ENCODE assay signal across 12 cellular contexts in the genomic region with DNA sequence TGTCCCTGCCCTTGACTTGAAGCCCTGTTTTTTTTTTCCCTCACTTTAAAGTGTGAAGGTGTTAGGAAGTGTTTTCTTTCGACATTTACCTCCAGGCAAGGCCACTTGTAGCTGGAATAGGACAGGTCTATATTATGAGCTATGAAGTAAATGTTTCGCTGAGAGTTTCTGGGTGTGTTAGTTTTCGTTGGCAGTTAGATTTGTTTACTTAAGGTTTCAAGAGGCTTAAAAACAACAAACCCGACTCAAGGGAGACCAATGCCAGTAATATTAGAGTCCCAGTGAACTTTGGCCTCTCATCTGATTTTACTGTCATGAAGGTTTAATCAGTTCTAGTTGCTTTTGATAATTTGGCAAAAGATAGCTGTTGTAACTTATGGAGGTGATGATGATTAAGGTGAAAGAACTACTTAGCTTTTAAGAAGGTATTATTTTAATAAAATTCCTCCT. TPM values are rescaled to one million over a fixed set of nuclear protein-coding genes. Genes with fewer than 3 reads are reported as not detected.
DNase-seq lines count a peak whose midpoint lies in the region; ATAC-seq and TF ChIP-seq lines count a peak whose summit lies in the region.
"Had no signal": no experiment of that assay in that cellular context is flagged by ENCODE, and none has a peak within 500 bp of the region (broad histone marks: within the 10 kb centered on the region; RNA-seq: fewer than 3 reads in every experiment).

No MANE protein-coding gene starts in this region.

- TF ChIP-seq EP300 in stomach (IDR thresholded peaks at IDR 0.05): no peak

- H3K9me3 ChIP-seq in stomach (no peaks in the 10 kb centered on the region), testis (no peaks in the 10 kb centered on the region)
- H3K9me3 ChIP-seq: heart right ventricle, ovary had no signal

- H3K27me3 ChIP-seq in stomach (no peaks in the 10 kb centered on the region), testis (no peaks in the 10 kb centered on the region)
- H3K27me3 ChIP-seq: heart right ventricle, ovary had no signal

- H3K4me3 ChIP-seq in stomach (no peak overlapping the region), testis (no peak overlapping the region)
- H3K4me3 ChIP-seq: heart right ventricle, ovary had no signal

- DNase-seq in NCI-H1105 treated with DMSO at 0.1 percent for 48 hours (lab: John Stamatoyannopoulos, UW): peak; percentile 56
- peak; percentile 56 for DNase-seq in SHP77 treated with DMSO at 0.1 percent for 48 hours (lab: John Stamatoyannopoulos, UW)
- peak; percentile 44 for DNase-seq in fibroblast of the conjunctiva (ENCODE audit: low read depth)
- no peak for DNase-seq in stomach
- no peak for DNase-seq in COLO829 (ENCODE audit: low spot score)
- no peak for DNase-seq in RKO (ENCODE audit: low spot score)
- DNase-seq in testis: no peak
- DNase-seq: activated CD4-positive, CD25-positive, alpha-beta regulatory T cell; heart right ventricle; NCI-H524; ovary had no signal

- no peak for TF ChIP-seq CTCF in stomach (IDR thresholded peaks at IDR 0.05)
- no peak for TF ChIP-seq CTCF in testis (IDR thresholded peaks at IDR 0.05)

- no peak for ATAC-seq in GM18505 (IDR thresholded peaks at IDR 0.05; ENCODE audit: unreplicated experiment)

- H3K4me1 ChIP-seq in stomach (peaks cover 28 to 73% (median 50%) of the 10 kb centered on the region in 4 donors), testis (peaks cover 4% of the 10 kb centered on the region)

- no peaks in the 10 kb centered on the region for H3K36me3 ChIP-seq in stomach
- no peaks in the 10 kb centered on the region for H3K36me3 ChIP-seq in testis (ENCODE audit: low read depth, missing control alignments)
- H3K36me3 ChIP-seq: heart right ventricle, ovary had no signal

- TF ChIP-seq POLR2A in stomach (IDR thresholded peaks at IDR 0.05) (no peak), GM18505 (IDR thresholded peaks at IDR 0.05; ENCODE audit: borderline replicate concordance, extremely low read depth, insufficient read depth, insufficient read length) (no peak), testis (IDR thresholded peaks at IDR 0.05) (no peak)

- 11 to 25% (median 18%) methylated on average over 4 of the region's 4 CpGs for WGBS in stomach, 5 donors
- 42 to 49% methylated on average over 4 of the region's 4 CpGs for WGBS in testis, 2 donors

- H3K27ac ChIP-seq in stomach (peak overlapping the region; percentile 64 to 89 (median 84)), testis (no peak overlapping the region)
- H3K27ac ChIP-seq: heart right ventricle, ovary had no signal

- intact Hi-C loops in stomach (cut with DNase I; ENCODE audit: low total_unique reads) (no loop called here), testis (cut with DNase I; ENCODE audit: low total_unique reads) (no loop called here)

RNA-seq across cellular contexts. Expression of a gene that starts 25.2 kb away (rescaled TPM):
- total RNA-seq in stomach (10 to 100 TPM; 17.5 to 81.9 (median 52.3) TPM), testis (10 to 100 TPM; 14.9 to 16.0 TPM)
- polyA plus RNA-seq in stomach (10 to 100 TPM in 1 of 3 donors, 1 to 10 TPM in 2; 4.4 to 12.5 (median 7.3) TPM), testis (ENCODE audit: insufficient read depth, low read depth, low replicate concordance) (9.2 TPM)

RNA-seq across cellular contexts. Expression of a gene that starts 42.2 kb away (rescaled TPM):
- total RNA-seq in stomach (10 to 100 TPM in 3 of 5 donors, 1 to 10 TPM in 2; 4.7 to 55.1 (median 17.4) TPM), testis (10 to 100 TPM; 30.6 to 30.9 TPM)
- polyA plus RNA-seq in stomach (10 to 100 TPM in 2 of 3 donors, 1 to 10 TPM in 1; 7.5 to 12.4 (median 11.4) TPM), testis (ENCODE audit: insufficient read depth, low read depth, low replicate concordance) (28.2 TPM)

Comparison
In these comparisons a context has a peak if more than half of its experiments do, and no peak if none do; other contexts are left out.
1. DNase-seq: peak in NCI-H1105 treated with DMSO at 0.1 percent for 48 hours (single experiment), SHP77 treated with DMSO at 0.1 percent for 48 hours (single experiment) and fibroblast of the conjunctiva (single experiment); none in stomach (single experiment), COLO829 (single experiment), RKO (single experiment) and testis (single experiment).
2. H3K27ac ChIP-seq: peak in stomach (5 of 5); none in testis (0 of 2).